In genomic region chr17:70116919-70117318, GRCh38 we compare ENCODE assay signal across 9 cellular contexts. TPM values are rescaled to one million over a fixed set of nuclear protein-coding genes. Genes with fewer than 3 reads are reported as not detected.
"Had no signal": no experiment of that assay in that cellular context is flagged by ENCODE, and none has a peak within 500 bp of the region (broad histone marks: within the 10 kb centered on the region; RNA-seq: fewer than 3 reads in every experiment).

No MANE protein-coding gene starts in this region.

- ATAC-seq: HepG2 had no signal

- FAIRE-seq: HepG2, HTR-8/SVneo had no signal

- DNase-seq: IMR-90, KBM-7, KG1 had no signal

- H3K27ac ChIP-seq: HL-60 had no signal

RNA-seq across cellular contexts. Expression of gene KCNJ16, which starts 41.9 kb away (rescaled TPM):
- total RNA-seq: HepG2, HT-29, HT1080, IMR-90 had no signal
- polyA plus RNA-seq: HepG2, IgD-negative memory B cell, IMR-90 had no signal

RNA-seq across cellular contexts. Expression of gene KCNJ2, which starts 52.4 kb away (rescaled TPM):
- total RNA-seq: HepG2 had no signal
- polyA plus RNA-seq: HepG2, IgD-negative memory B cell had no signal
